In the genomic region with DNA sequence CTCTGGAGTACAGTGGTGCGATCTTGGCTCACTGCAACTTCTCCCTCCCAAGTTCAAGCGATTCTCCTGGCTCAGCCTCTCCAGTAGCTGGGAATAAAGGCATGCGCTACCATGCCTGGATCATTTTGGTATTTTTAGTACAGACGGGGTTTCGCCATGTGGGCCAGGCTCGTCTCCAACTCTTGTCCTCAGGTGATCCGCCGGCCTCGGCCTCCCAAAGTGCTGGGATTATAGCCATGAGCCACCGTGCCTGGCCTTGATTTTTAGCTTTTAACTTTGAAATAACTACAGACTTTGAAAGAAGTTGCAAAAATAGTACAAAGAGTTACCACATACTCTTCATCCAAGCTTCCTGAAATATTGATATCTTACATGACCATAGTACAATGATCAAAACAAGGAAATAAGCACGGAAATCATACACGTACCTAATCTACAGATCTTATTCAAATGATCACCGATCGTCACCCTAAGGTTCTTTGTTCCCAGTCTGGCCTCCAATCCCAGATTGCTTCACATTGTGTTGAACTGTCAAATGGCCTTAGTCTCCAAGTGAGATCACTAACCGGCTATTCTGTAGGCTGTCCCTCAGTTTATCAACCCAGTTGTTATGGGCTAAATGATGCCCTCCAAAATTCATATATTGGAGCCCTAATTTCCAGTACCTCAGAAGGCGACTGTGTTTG, we compare ENCODE assay signal across 26 cellular contexts. TPM values are rescaled to one million over a fixed set of nuclear protein-coding genes. Genes with fewer than 3 reads are reported as not detected.
DNase-seq lines count a peak whose midpoint lies in the region; ATAC-seq, FAIRE-seq and TF ChIP-seq lines count a peak whose summit lies in the region.
"Had no signal": no experiment of that assay in that cellular context is flagged by ENCODE, and none has a peak within 500 bp of the region (broad histone marks: within the 10 kb centered on the region; RNA-seq: fewer than 3 reads in every experiment).

No MANE protein-coding gene starts in this region.

- peak; percentile 79 to 97 (median 92) for DNase-seq in adrenal gland
- DNase-seq in heart left ventricle = peak; percentile 74 to 88 (median 77)
- peak; percentile 43 for DNase-seq in medulla oblongata (ENCODE audit: extremely low spot score)
- DNase-seq in testis = peak; percentile 83
- no peak for DNase-seq in GM12892 (ENCODE audit: insufficient read length)
- DNase-seq: activated CD4-positive, alpha-beta T cell treated with anti-CD3 and anti-CD28 coated beads, Interleukin-2, amount 50 U/mL, for 4 hours; activated effector memory CD4-positive, alpha-beta T cell treated with anti-CD3 and anti-CD28 coated beads, Interleukin-2, amount 50 U/mL, for 16 hours; amniotic stem cell; CD4-positive, alpha-beta T cell; DMS153; H9; KG1; left lung; NCI-H187 treated with DMSO at 0.1 percent for 48 hours; NCI-H345; NCI-H82; occipital lobe; stimulated activated CD4-positive, alpha-beta T cell treated with anti-CD3 and anti-CD28 coated beads, Interleukin-2, amount 100 ng/mL, for 24 hours; stimulated activated naive CD4-positive, alpha-beta T cell treated with Interleukin-2 at 50 U/mL for 16 hours; T-helper 2 cell; WERI-Rb-1 had no signal

- TF ChIP-seq POLR2A in adrenal gland (IDR thresholded peaks at IDR 0.05) (peak in 1 of 2 donors; percentile 35), heart left ventricle (IDR thresholded peaks at IDR 0.05) (no peak), testis (IDR thresholded peaks at IDR 0.05) (no peak), GM12892 (IDR thresholded peaks at IDR 0.05; ENCODE audit: low read depth, low read length) (no peak)

- H3K9me3 ChIP-seq in adrenal gland (replicated peaks in 1 of 3) = no peaks in the 10 kb centered on the region
- no peaks in the 10 kb centered on the region for H3K9me3 ChIP-seq in heart left ventricle
- no peaks in the 10 kb centered on the region for H3K9me3 ChIP-seq in testis
- H3K9me3 ChIP-seq: left lung, tibial nerve had no signal

- H3K27me3 ChIP-seq in adrenal gland (no peaks in the 10 kb centered on the region), heart left ventricle (no peaks in the 10 kb centered on the region), testis (no peaks in the 10 kb centered on the region)
- H3K27me3 ChIP-seq: cardiac muscle cell, left lung, tibial nerve had no signal

- intact Hi-C loops in adrenal gland (cut with DNase I) (no loop called here), heart left ventricle (cut with DNase I) (loop anchor here in 1 of 10 donors (10.0 kb wide), 1 partner anchor 79 kb away; no protein-coding TSS in a partner anchor), testis (cut with DNase I; ENCODE audit: low total_unique reads) (no loop called here)

- ATAC-seq in heart left ventricle (peak; percentile 93 to 98 (median 97)), GM21825 (IDR thresholded peaks at IDR 0.05; ENCODE audit: unreplicated experiment) (no peak), HG03354 (IDR thresholded peaks at IDR 0.05; ENCODE audit: poor library complexity, severe bottlenecking, unreplicated experiment) (no peak)
- ATAC-seq: left lung had no signal

- TF ChIP-seq CTCF in adrenal gland (IDR thresholded peaks at IDR 0.05) = no peak
- TF ChIP-seq CTCF in heart left ventricle (IDR thresholded peaks at IDR 0.05) = no peak
- no peak for TF ChIP-seq CTCF in testis (IDR thresholded peaks at IDR 0.05)

- H3K4me1 ChIP-seq in adrenal gland (replicated peaks in 1 of 2) (peaks cover 13 to 23% of the 10 kb centered on the region in 2 donors), heart left ventricle (peaks cover 0 to 12% (median 2%) of the 10 kb centered on the region in 12 donors), testis (peaks cover 22% of the 10 kb centered on the region)

- peak overlapping the region; percentile 14 to 70 (median 42) for H3K27ac ChIP-seq in adrenal gland
- peak overlapping the region in 6 of 12 donors; percentile 15 to 55 (median 39) for H3K27ac ChIP-seq in heart left ventricle
- H3K27ac ChIP-seq in testis = no peak overlapping the region
- H3K27ac ChIP-seq: cardiac muscle cell, left lung, tibial nerve, WERI-Rb-1 had no signal

- WGBS in adrenal gland, 4 donors = 51 to 66% (median 56%) methylated on average over 16 of the region's 16 CpGs
- 67 to 78% (median 72%) methylated on average over 16 of the region's 16 CpGs for WGBS in heart left ventricle, 4 donors
- 48 to 62% methylated on average over 16 of the region's 16 CpGs for WGBS in testis, 2 donors

- no peak overlapping the region for H3K4me3 ChIP-seq in adrenal gland
- H3K4me3 ChIP-seq in heart left ventricle = no peak overlapping the region
- H3K4me3 ChIP-seq in testis = no peak overlapping the region
- H3K4me3 ChIP-seq: cardiac muscle cell, left lung, tibial nerve had no signal

- FAIRE-seq in GM12892 (lab: Jason Lieb, UNC) = no peak
- FAIRE-seq: GM12891 had no signal

- no peaks in the 10 kb centered on the region for H3K36me3 ChIP-seq in adrenal gland (replicated peaks in 1 of 2)
- H3K36me3 ChIP-seq in heart left ventricle = no peaks in the 10 kb centered on the region
- no peaks in the 10 kb centered on the region for H3K36me3 ChIP-seq in testis (ENCODE audit: low read depth, missing control alignments)
- H3K36me3 ChIP-seq: cardiac muscle cell, left lung, tibial nerve, WERI-Rb-1 had no signal

RNA-seq across cellular contexts. Expression of gene NPIPA1, which starts 18.4 kb away (rescaled TPM):
- total RNA-seq in adrenal gland = 100 to 1,000 TPM in 1 of 8 donors, 10 to 100 TPM in 7; 23.9 to 114 (median 51.4) TPM
- 100 to 1,000 TPM in 2 of 3 donors, 10 to 100 TPM in 1; 44.8 to 534 (median 260) TPM for polyA plus RNA-seq in adrenal gland
- total RNA-seq in heart left ventricle = 10 to 100 TPM; 24.7 to 54.2 (median 40.7) TPM
- polyA plus RNA-seq in heart left ventricle = 10 to 100 TPM; 32.2 to 65.3 TPM
- total RNA-seq in testis = 100 to 1,000 TPM; 169 to 173 TPM
- polyA plus RNA-seq in testis (ENCODE audit: insufficient read depth, low read depth, low replicate concordance) = 170 TPM
- 45.8 TPM for polyA plus RNA-seq in GM12892 (2012; ENCODE audit: missing spikeins)

RNA-seq across cellular contexts. Expression of gene PDXDC1, which starts 19.1 kb away (rescaled TPM):
- total RNA-seq in adrenal gland = 10 to 100 TPM; 45.0 to 81.5 (median 72.7) TPM
- polyA plus RNA-seq in adrenal gland = 10 to 100 TPM; 38.9 to 68.7 (median 57.7) TPM
- 10 to 100 TPM; 43.4 to 80.0 (median 74.5) TPM for total RNA-seq in heart left ventricle
- 10 to 100 TPM; 19.9 to 68.9 TPM for polyA plus RNA-seq in heart left ventricle
- 100 to 1,000 TPM; 171 to 247 TPM for total RNA-seq in testis
- polyA plus RNA-seq in testis (ENCODE audit: insufficient read depth, low read depth, low replicate concordance) = 257 TPM
- polyA plus RNA-seq in GM12892 (2012; ENCODE audit: missing spikeins) = 49.0 TPM

Comparison
In these comparisons a context has a peak if more than half of its experiments do, and no peak if none do; other contexts are left out.
1. H3K27ac ChIP-seq: peak in adrenal gland (5 of 5); none in testis (0 of 2).
2. ATAC-seq: peak in heart left ventricle (4 of 4); none in GM21825 (single experiment) and HG03354 (single experiment).